Comparison of ENCODE assay signal across 9 cellular contexts in genomic region chr9:124657526-124657925, GRCh38.
DNase-seq lines count a peak whose midpoint lies in the region; ATAC-seq and TF ChIP-seq lines count a peak whose summit lies in the region.
"Had no signal": no experiment of that assay in that cellular context is flagged by ENCODE, and none has a peak within 500 bp of the region (broad histone marks: within the 10 kb centered on the region; RNA-seq: fewer than 3 reads in every experiment).

No MANE protein-coding gene starts in this region.

- H2AFZ ChIP-seq in PC-9 (no peak overlapping the region), parathyroid adenoma (peak overlapping the region; percentile 10)

- H3K36me3 Mint-ChIP-seq in CD8-positive, alpha-beta T cell: peaks cover 6% of the 10 kb centered on the region
- H3K36me3 Mint-ChIP-seq: memory B cell had no signal

- BruUV-seq in PC-9 (replicated peaks; lab: Mats Ljungman, UMichigan): TSS peak; percentile 58

- no peak for DNase-seq in CD8-positive, alpha-beta T cell
- DNase-seq in PC-9: no peak
- no peak for DNase-seq in epithelial cell of prostate (ENCODE audit: low read depth, low spot score)

- H3K36me3 ChIP-seq in CD8-positive, alpha-beta T cell (ENCODE audit: insufficient read depth, low read length): no peaks in the 10 kb centered on the region
- H3K36me3 ChIP-seq in PC-9 (ENCODE audit: low read depth) (no peaks in the 10 kb centered on the region), parathyroid adenoma (ENCODE audit: control insufficient read depth, insufficient read depth, low read length) (no peaks in the 10 kb centered on the region)

- peaks cover 30% of the 10 kb centered on the region for H3K4me1 Mint-ChIP-seq in CD8-positive, alpha-beta T cell (ENCODE audit: low read depth)

- H4K20me1 ChIP-seq in PC-9 (ENCODE audit: insufficient read depth): no peaks in the 10 kb centered on the region

- peaks cover 3% of the 10 kb centered on the region for H3K27me3 Mint-ChIP-seq in CD8-positive, alpha-beta T cell (ENCODE audit: low read depth)

- peak overlapping the region; percentile 3 for H3K27ac Mint-ChIP-seq in CD8-positive, alpha-beta T cell
- H3K27ac Mint-ChIP-seq: memory B cell had no signal

- no peak overlapping the region for H3K4me3 Mint-ChIP-seq in CD8-positive, alpha-beta T cell

- no peak overlapping the region for H3K27ac ChIP-seq in CD8-positive, alpha-beta T cell (ENCODE audit: low read depth, low read length)
- H3K27ac ChIP-seq in PC-9 (peak overlapping the region; percentile 94), epithelial cell of prostate (peak overlapping the region; percentile 89), parathyroid adenoma (peak overlapping the region; percentile 92)

- H3K9me3 Mint-ChIP-seq in CD8-positive, alpha-beta T cell: no peaks in the 10 kb centered on the region
- H3K9me3 Mint-ChIP-seq: memory B cell had no signal

- H3K4me3 ChIP-seq in CD8-positive, alpha-beta T cell (ENCODE audit: low read depth, low read length): no peak overlapping the region
- H3K4me3 ChIP-seq in PC-9 (peak overlapping the region; percentile 70; the same call in 1 of the 2 replicates), parathyroid adenoma (ENCODE audit: low read depth, low read length) (no peak overlapping the region)

- CTCF ChIA-PET in CD8-positive, alpha-beta T cell (lab: Charles Lee): interaction anchor here (1.0 kb wide), 1 partner anchor 40 kb away, joined by 3 read pairs; no protein-coding TSS in a partner anchor
- CTCF ChIA-PET in PC-9 (lab: Charles Lee): interaction anchor here (0.7 to 1.8 kb wide), 2 partner anchors 40 to 106 kb away, joined by 3 to 12 read pairs; no protein-coding TSS in a partner anchor

- no peaks in the 10 kb centered on the region for H3K9me2 ChIP-seq in PC-9 (ENCODE audit: insufficient read depth)

- TF ChIP-seq CTCF in CD8-positive, alpha-beta T cell (IDR thresholded peaks at IDR 0.05): no peak
- TF ChIP-seq CTCF in PC-9 (conservative IDR thresholded peaks at IDR 0.05): no peak
- TF ChIP-seq CTCF in parathyroid adenoma (IDR thresholded peaks at IDR 0.05): no peak

- H3K4me2 ChIP-seq in PC-9 (peak overlapping the region; percentile 99), parathyroid adenoma (ENCODE audit: low read length) (no peak overlapping the region)

- peaks cover 16% of the 10 kb centered on the region for H3K4me1 ChIP-seq in CD8-positive, alpha-beta T cell (ENCODE audit: insufficient read depth, low read length)
- H3K4me1 ChIP-seq in PC-9 (replicated peaks; ENCODE audit: insufficient read depth): peaks cover 50% of the 10 kb centered on the region
- H3K4me1 ChIP-seq in parathyroid adenoma: no peaks in the 10 kb centered on the region

- no peaks in the 10 kb centered on the region for H3K9me3 ChIP-seq in CD8-positive, alpha-beta T cell (ENCODE audit: low read length)
- H3K9me3 ChIP-seq in PC-9 (ENCODE audit: insufficient read depth, low read depth): no peaks in the 10 kb centered on the region
- no peaks in the 10 kb centered on the region for H3K9me3 ChIP-seq in parathyroid adenoma (ENCODE audit: control insufficient read depth, low read length)

- intact Hi-C loops in CD8-positive, alpha-beta T cell (cut with DNase I, micrococcal nuclease): loop anchor here in 1 of 2 experiments (10.0 kb wide), 1 partner anchor 243 kb away; the partner anchor contains the start of gene PSMB7
- intact Hi-C loops in PC-9 (cut with micrococcal nuclease; ENCODE audit: unreplicated experiment): loop anchor here (5.0 kb wide), 2 partner anchors 105 to 205 kb away; partner anchors contain the start of genes ARPC5L and RPL35

- no peaks in the 10 kb centered on the region for H3K27me3 ChIP-seq in CD8-positive, alpha-beta T cell (ENCODE audit: insufficient read depth, low read length)
- no peaks in the 10 kb centered on the region for H3K27me3 ChIP-seq in PC-9 (ENCODE audit: insufficient read depth, low read depth)
- H3K27me3 ChIP-seq in parathyroid adenoma (ENCODE audit: control insufficient read depth, insufficient read depth, low read length): no peaks in the 10 kb centered on the region

- peaks cover 85% of the 10 kb centered on the region for H3K79me2 ChIP-seq in PC-9 (ENCODE audit: low read depth)
- peaks cover 2% of the 10 kb centered on the region for H3K79me2 ChIP-seq in parathyroid adenoma

- H3F3A ChIP-seq in PC-9 (ENCODE audit: insufficient read depth, low read depth): peaks cover 50% of the 10 kb centered on the region

- no peak for ATAC-seq in CD8-positive, alpha-beta T cell
- ATAC-seq in HG02759 (IDR thresholded peaks at IDR 0.05; ENCODE audit: unreplicated experiment): no peak
- ATAC-seq in GM18861 (IDR thresholded peaks at IDR 0.05; ENCODE audit: unreplicated experiment): no peak
- ATAC-seq in GM21786 (IDR thresholded peaks at IDR 0.05; ENCODE audit: unreplicated experiment): no peak
- no peak for ATAC-seq in activated CD4-positive, CD25-positive, alpha-beta regulatory T cell treated with anti-CD3 and anti-CD28 coated beads, Interleukin-2, amount 50 U/mL, for 24 hours

- POLR2A ChIA-PET in CD8-positive, alpha-beta T cell (lab: Charles Lee): no interaction called here
- POLR2A ChIA-PET in PC-9 (lab: Charles Lee; ENCODE audit: unreplicated experiment): interaction anchor here (0.6 to 1.0 kb wide), 3 partner anchors 29 to 1596 kb away, joined by 4 to 14 read pairs (median 6); no protein-coding TSS in a partner anchor

- H3K9ac ChIP-seq in parathyroid adenoma: no peak overlapping the region
